In genomic region chr14:30243157-30243556, GRCh38 we compare ENCODE assay signal across 16 cellular contexts.
A peak's percentile ranks its signal among the peaks of the same experiment; 100 is the strongest.
DNase-seq lines count a peak whose midpoint lies in the region; ATAC-seq lines count a peak whose summit lies in the region.
"Had no signal": no experiment of that assay in that cellular context is flagged by ENCODE, and none has a peak within 500 bp of the region (broad histone marks: within the 10 kb centered on the region; RNA-seq: fewer than 3 reads in every experiment).

No MANE protein-coding gene starts in this region.

- peak overlapping the region; percentile 3 for H3K27ac ChIP-seq in epithelial cell of prostate
- H3K27ac ChIP-seq: 22Rv1, BLaER1, HL-60 had no signal

- ATAC-seq in HG02973 (IDR thresholded peaks at IDR 0.05; ENCODE audit: unreplicated experiment): no peak

- DNase-seq in NCI-H1105 treated with DMSO at 0.1 percent for 48 hours (lab: John Stamatoyannopoulos, UW) (peak; percentile 25), NCI-H1105 (lab: John Stamatoyannopoulos, UW) (no peak), NCI-H69 (lab: John Stamatoyannopoulos, UW) (peak; percentile 82), epithelial cell of prostate (ENCODE audit: low read depth, low spot score) (no peak), superior temporal gyrus (ENCODE audit: extremely low spot score) (peak; percentile 33), GM19238 (ENCODE audit: insufficient read length, low spot score) (no peak), GF-D8 (lab: John Stamatoyannopoulos, UW) (no peak)
- DNase-seq: CD8-positive, alpha-beta memory T cell; DMS153; KBM-7; NCI-H446 treated with DMSO at 0.1 percent for 48 hours; SHP77 had no signal

Comparison
In these comparisons a context has a peak if more than half of its experiments do, and no peak if none do; other contexts are left out.
1. DNase-seq: peak in NCI-H1105 treated with DMSO at 0.1 percent for 48 hours (single experiment), NCI-H69 (single experiment) and superior temporal gyrus (single experiment); none in NCI-H1105 (single experiment), epithelial cell of prostate (single experiment), GM19238 (single experiment) and GF-D8 (single experiment).